In genomic region chr20:859661-860294, GRCh38 we compare ENCODE assay signal across 18 cellular contexts. TPM values are rescaled to one million over a fixed set of nuclear protein-coding genes. Genes with fewer than 3 reads are reported as not detected.
DNase-seq lines count a peak whose midpoint lies in the region; ATAC-seq, FAIRE-seq and TF ChIP-seq lines count a peak whose summit lies in the region.
"Had no signal": no experiment of that assay in that cellular context is flagged by ENCODE, and none has a peak within 500 bp of the region (broad histone marks: within the 10 kb centered on the region; RNA-seq: fewer than 3 reads in every experiment).

No MANE protein-coding gene starts in this region.

- H3K18ac ChIP-seq in IMR-90 (ENCODE audit: low read depth, low read length), result no peak overlapping the region

- TF ChIP-seq POLR2A in IMR-90 (IDR thresholded peaks at IDR 0.05; ENCODE audit: low read depth, low read length) (no peak), esophagus muscularis mucosa (IDR thresholded peaks at IDR 0.05; ENCODE audit: low read depth) (no peak)

- peak; percentile 15 to 25 for ATAC-seq in activated CD4-positive, CD25-positive, alpha-beta regulatory T cell treated with anti-CD3 and anti-CD28 coated beads, Interleukin-2, amount 50 U/mL, for 24 hours
- no peak for ATAC-seq in IMR-90 (ENCODE audit: low read depth)
- no peak for ATAC-seq in T-helper 17 cell
- no peak for ATAC-seq in CD4-positive, alpha-beta T cell (ENCODE audit: poor library complexity)
- ATAC-seq: GM23338 had no signal

- no peaks in the 10 kb centered on the region for H3K27me3 Mint-ChIP-seq in T-helper 17 cell
- no peaks in the 10 kb centered on the region for H3K27me3 Mint-ChIP-seq in CD4-positive, alpha-beta T cell
- H3K27me3 Mint-ChIP-seq: progenitor cell of endocrine pancreas had no signal

- H2BK15ac ChIP-seq in IMR-90 (ENCODE audit: low read depth, low read length), result no peak overlapping the region

- no peak for DNase-seq in activated CD4-positive, CD25-positive, alpha-beta regulatory T cell (lab: John Stamatoyannopoulos, UW)
- DNase-seq in IMR-90, result peak; percentile 12
- no peak for DNase-seq in T-helper 17 cell
- no peak for DNase-seq in keratinocyte (ENCODE audit: low read depth, low spot score)
- no peak for DNase-seq in NCI-H526 treated with DMSO at 0.1 percent for 48 hours (lab: John Stamatoyannopoulos, UW)
- no peak for DNase-seq in esophagus muscularis mucosa (ENCODE audit: extremely low spot score)
- no peak for DNase-seq in CD4-positive, alpha-beta T cell
- DNase-seq: activated effector memory CD4-positive, alpha-beta T cell treated with anti-CD3 and anti-CD28 coated beads, Interleukin-2, amount 50 U/mL, for 16 hours; caudate nucleus; DMS153; NCI-H1417 treated with DMSO at 0.1 percent for 48 hours; NCI-H524 treated with DMSO at 0.1 percent for 48 hours; stimulated activated CD4-positive, alpha-beta T cell treated with anti-CD3 and anti-CD28 coated beads, Interleukin-15, amount 100 ng/mL, for 24 hours had no signal

- H3K9me3 Mint-ChIP-seq in CD4-positive, alpha-beta T cell, result no peaks in the 10 kb centered on the region
- H3K9me3 Mint-ChIP-seq: GM23338 had no signal

- intact Hi-C loops in IMR-90 (cut with micrococcal nuclease), result no loop called here
- intact Hi-C loops in esophagus muscularis mucosa (cut with DNase I), result no loop called here
- intact Hi-C loops in CD4-positive, alpha-beta T cell (cut with DNase I, micrococcal nuclease), result no loop called here

- TF ChIP-seq CTCF in IMR-90 (conservative IDR thresholded peaks at IDR 0.05; ENCODE audit: low read depth, low read length) (0 out of 2 replicates have a peak, but pooled peaks have one; percentile 8), keratinocyte (optimal IDR thresholded peaks at IDR 0.05 in 1 of 3, IDR thresholded peaks at IDR 0.05 in 1 of 3, conservative IDR thresholded peaks at IDR 0.05 in 1 of 3; ENCODE audit: extremely low read depth in 1 of 3, insufficient read depth in 2 of 3, low read length in 3 of 3) (peak in 2 of 3 experiments; percentile 10 to 16), esophagus muscularis mucosa (IDR thresholded peaks at IDR 0.05) (no peak)
- TF ChIP-seq CTCF in CD4-positive, alpha-beta T cell (IDR thresholded peaks at IDR 0.05), result no peak

- no peak overlapping the region for H3K27ac ChIP-seq in IMR-90 (ENCODE audit: insufficient read depth, low read length)
- H3K27ac ChIP-seq in keratinocyte (ENCODE audit: control insufficient read depth, insufficient read depth, low read length), result no peak overlapping the region
- H3K27ac ChIP-seq in esophagus muscularis mucosa (replicated peaks in 1 of 4), result no peak overlapping the region
- H3K27ac ChIP-seq in CD4-positive, alpha-beta T cell (ENCODE audit: low read depth, low read length), result no peak overlapping the region

- FAIRE-seq in keratinocyte (lab: Jason Lieb, UNC), result peak; percentile 81
- FAIRE-seq: GM12892 had no signal

- H3K4me2 ChIP-seq in IMR-90 (ENCODE audit: low read depth, low read length), result no peak overlapping the region
- no peak overlapping the region for H3K4me2 ChIP-seq in keratinocyte (ENCODE audit: control insufficient read depth, extremely low read depth, insufficient read depth, low read depth, low read length)
- H3K4me2 ChIP-seq: GM23338 had no signal

- POLR2A ChIA-PET in IMR-90 (lab: Charles Lee; ENCODE audit: unreplicated experiment), result no interaction called here
- POLR2A ChIA-PET in CD4-positive, alpha-beta T cell (lab: Charles Lee), result no interaction called here

- H3K79me1 ChIP-seq in IMR-90 (ENCODE audit: low read depth in 1 of 2, low read length in 2 of 2), result 0 out of 4 replicates have a peak, but pooled peaks cover 0 to 4% of the 10 kb centered on the region in 2 experiments

- H3K36me3 Mint-ChIP-seq in T-helper 17 cell (ENCODE audit: low read depth), result no peaks in the 10 kb centered on the region
- H3K36me3 Mint-ChIP-seq in CD4-positive, alpha-beta T cell (ENCODE audit: low read depth), result no peaks in the 10 kb centered on the region

- H3K14ac ChIP-seq in IMR-90 (replicated peaks; ENCODE audit: low read depth, low read length), result no peak overlapping the region

- CTCF ChIA-PET in IMR-90 (lab: Yijun Ruan, JAX), result no interaction called here
- CTCF ChIA-PET in CD4-positive, alpha-beta T cell (lab: Charles Lee), result no interaction called here

- H3K9me3 ChIP-seq in IMR-90 (ENCODE audit: control insufficient read depth, insufficient read depth, low read length), result no peaks in the 10 kb centered on the region
- no peaks in the 10 kb centered on the region for H3K9me3 ChIP-seq in T-helper 17 cell (ENCODE audit: control insufficient read depth, low read length, poor library complexity, severe bottlenecking)
- H3K9me3 ChIP-seq in keratinocyte (ENCODE audit: control insufficient read depth, low read depth, low read length), result no peaks in the 10 kb centered on the region
- H3K9me3 ChIP-seq in esophagus muscularis mucosa, result no peaks in the 10 kb centered on the region
- H3K9me3 ChIP-seq in CD4-positive, alpha-beta T cell (ENCODE audit: control insufficient read depth, low read length), result no peaks in the 10 kb centered on the region

- no peak overlapping the region for H3K4me3 Mint-ChIP-seq in T-helper 17 cell
- H3K4me3 Mint-ChIP-seq in CD4-positive, alpha-beta T cell, result no peak overlapping the region
- H3K4me3 Mint-ChIP-seq: GM23338 had no signal

- H3K23ac ChIP-seq in IMR-90 (ENCODE audit: low read depth, low read length), result no peak overlapping the region

- no peaks in the 10 kb centered on the region for H4K20me1 ChIP-seq in IMR-90 (ENCODE audit: insufficient read depth, low read length)
- H4K20me1 ChIP-seq in keratinocyte (ENCODE audit: control insufficient read depth, extremely low read depth, insufficient read depth, low read length), result no peaks in the 10 kb centered on the region

- H3K36me3 ChIP-seq in IMR-90 (ENCODE audit: control insufficient read depth, insufficient read depth, low read length), result no peaks in the 10 kb centered on the region
- H3K36me3 ChIP-seq in keratinocyte (ENCODE audit: control insufficient read depth in 2 of 2, extremely low read depth in 1 of 2, insufficient read depth in 2 of 2, low read length in 2 of 2), result no peaks in the 10 kb centered on the region
- no peaks in the 10 kb centered on the region for H3K36me3 ChIP-seq in esophagus muscularis mucosa

- no peak for TF ChIP-seq RAD21 in IMR-90 (IDR thresholded peaks at IDR 0.05; ENCODE audit: low read length)

- H3K4ac ChIP-seq in IMR-90 (ENCODE audit: low read depth, low read length), result no peak overlapping the region

- H3K27me3 ChIP-seq in IMR-90 (ENCODE audit: control insufficient read depth, insufficient read depth, low read length), result 0 out of 2 replicates have a peak, but pooled peaks cover 2% of the 10 kb centered on the region
- no peaks in the 10 kb centered on the region for H3K27me3 ChIP-seq in keratinocyte (ENCODE audit: control insufficient read depth, extremely low read depth, insufficient read depth, low read length)
- no peaks in the 10 kb centered on the region for H3K27me3 ChIP-seq in esophagus muscularis mucosa
- no peaks in the 10 kb centered on the region for H3K27me3 ChIP-seq in CD4-positive, alpha-beta T cell (ENCODE audit: control insufficient read depth, insufficient read depth, low read length)

- no peak for TF ChIP-seq EP300 in esophagus muscularis mucosa (IDR thresholded peaks at IDR 0.05)

- BruUV-seq in IMR-90 (replicated peaks; lab: Mats Ljungman, UMichigan), result no TSS peak

- H2AFZ ChIP-seq in IMR-90 (replicated peaks; ENCODE audit: low read length, poor library complexity) (no peak overlapping the region), keratinocyte (ENCODE audit: control insufficient read depth, low read length) (no peak overlapping the region)
- H2AFZ ChIP-seq: GM23338 had no signal

- H2BK120ac ChIP-seq in IMR-90 (ENCODE audit: low read depth, low read length), result no peak overlapping the region

- in situ Hi-C loops in IMR-90 (cut with MboI; ENCODE audit: low sequenced_read_pairs), result no loop called here

- no peak overlapping the region for H4K8ac ChIP-seq in IMR-90 (ENCODE audit: low read depth in 2 of 2, low read length in 2 of 2)

- H2AK9ac ChIP-seq in IMR-90 (replicated peaks; ENCODE audit: low read depth, low read length, poor library complexity), result no peak overlapping the region

- H4K5ac ChIP-seq in IMR-90 (ENCODE audit: low read depth, low read length), result no peak overlapping the region

- peak overlapping the region; percentile 27 for H3K27ac Mint-ChIP-seq in T-helper 17 cell
- no peak overlapping the region for H3K27ac Mint-ChIP-seq in CD4-positive, alpha-beta T cell
- H3K27ac Mint-ChIP-seq: GM23338, progenitor cell of endocrine pancreas had no signal

- H3K4me3 ChIP-seq in IMR-90 (ENCODE audit: insufficient read depth, low read depth, low read length) (no peak overlapping the region), keratinocyte (ENCODE audit: control insufficient read depth in 2 of 3, extremely low read depth in 1 of 3, insufficient read depth in 2 of 3, low read depth in 1 of 3, low read length in 3 of 3) (no peak overlapping the region), esophagus muscularis mucosa (no peak overlapping the region)
- H3K4me3 ChIP-seq: GM23338 had no signal

- no peak overlapping the region for H2BK5ac ChIP-seq in IMR-90 (ENCODE audit: low read depth, low read length, poor library complexity, severe bottlenecking)

- H3K79me2 ChIP-seq in keratinocyte (ENCODE audit: control insufficient read depth, insufficient read depth, low read length), result no peaks in the 10 kb centered on the region

- no peak overlapping the region for H3K9ac ChIP-seq in IMR-90 (ENCODE audit: low read depth, low read length)
- no peak overlapping the region for H3K9ac ChIP-seq in keratinocyte (ENCODE audit: control insufficient read depth, extremely low read depth, insufficient read depth, low read length)

- H3K9me1 ChIP-seq in IMR-90 (ENCODE audit: insufficient read depth, low read length), result peaks cover 9% of the 10 kb centered on the region; the same call in 1 of the 2 replicates
- no peaks in the 10 kb centered on the region for H3K9me1 ChIP-seq in keratinocyte (ENCODE audit: control insufficient read depth, extremely low read depth, insufficient read depth, low read length)

- dilution Hi-C loops in IMR-90 (cut with HindIII; ENCODE audit: low sequenced_read_pairs, unreplicated experiment), result no loop called here
- dilution Hi-C loops in keratinocyte (cut with MboI; ENCODE audit: extremely low pct_ligation_motif_present, low sequenced_read_pairs), result no loop called here

- H4K91ac ChIP-seq in IMR-90 (ENCODE audit: insufficient read depth, low read depth, low read length), result no peak overlapping the region

- H2AK5ac ChIP-seq in IMR-90 (ENCODE audit: low read depth, low read length), result no peak overlapping the region

- no peak overlapping the region for H2BK20ac ChIP-seq in IMR-90 (ENCODE audit: low read depth, low read length)

- no peak overlapping the region for H3K56ac ChIP-seq in IMR-90 (ENCODE audit: extremely low read depth, insufficient read depth, low read length)

- 65% methylated on average over 2 of the region's 6 CpGs; no CpG with 5 or more reads in 1 of the 2 experiments for WGBS in IMR-90 (ENCODE audit: extremely low coverage in 2 of 2, insufficient read length in 1 of 2), 2 experiments
- WGBS in esophagus muscularis mucosa, result 46% methylated on average over 5 of the region's 6 CpGs

- H3K4me1 Mint-ChIP-seq in T-helper 17 cell, result peaks cover 32% of the 10 kb centered on the region
- H3K4me1 Mint-ChIP-seq in CD4-positive, alpha-beta T cell (ENCODE audit: low read depth), result peaks cover 33% of the 10 kb centered on the region

- H3K4me1 ChIP-seq in IMR-90 (ENCODE audit: control insufficient read depth, insufficient read depth, low read length) (peaks cover 3% of the 10 kb centered on the region), keratinocyte (ENCODE audit: control insufficient read depth, extremely low read depth, insufficient read depth, low read length) (peaks cover 62% of the 10 kb centered on the region), esophagus muscularis mucosa (no peaks in the 10 kb centered on the region)

RNA-seq across cellular contexts. Expression of gene FAM110A, which starts 26.3 kb away (rescaled TPM):
- 0.36 and 0.56 TPM in 2 replicates for total RNA-seq in IMR-90 (2012; rRNA removed)
- polyA plus RNA-seq in IMR-90 (2012; rRNA removed), result 3.6 and 4.7 TPM in 2 replicates
- 6.2 and 6.9 TPM in 2 replicates for polyA plus RNA-seq in IMR-90 (2012; cell fraction: cytosol; rRNA removed)
- 7.7 and 12.4 TPM in 2 replicates for polyA plus RNA-seq in IMR-90 (2012; cell fraction: nucleus; rRNA removed; ENCODE audit: low replicate concordance)
- total RNA-seq in T-helper 17 cell, result 10 to 100 TPM; 14.1 to 35.1 TPM
- polyA plus RNA-seq in keratinocyte, result 12.3 to 15.5 TPM (median 13.2 TPM) in 3 replicates
- polyA plus RNA-seq in keratinocyte (2011; ENCODE audit: low read depth), result 14.3 TPM
- polyA plus RNA-seq in keratinocyte (2011; cell fraction: cytosol; rRNA removed), result 10.4 and 20.6 TPM in 2 replicates
- polyA plus RNA-seq in keratinocyte (2011; cell fraction: nucleus; rRNA removed), result 29.0 and 34.2 TPM in 2 replicates
- polyA plus RNA-seq in keratinocyte (2012; ENCODE audit: low replicate concordance), result 16.3 and 19.3 TPM in 2 replicates
- polyA minus RNA-seq in keratinocyte, result 6.5 to 16.2 TPM (median 7.3 TPM) in 3 replicates
- polyA minus RNA-seq in keratinocyte (2011; cell fraction: cytosol; rRNA and poly(A)+ RNA removed), result 18.2 TPM
- polyA minus RNA-seq in keratinocyte (2011; cell fraction: nucleus; rRNA and poly(A)+ RNA removed), result 6.3 and 7.7 TPM in 2 replicates
- 1 to 10 TPM; 2.0 to 4.4 (median 3.2) TPM for total RNA-seq in esophagus muscularis mucosa
- total RNA-seq in CD4-positive, alpha-beta T cell, result 1 to 10 TPM; 4.5 to 4.8 TPM

RNA-seq across cellular contexts. Expression of gene ANGPT4, which starts 56.4 kb away (rescaled TPM):
- not detected in 2 replicates for total RNA-seq in IMR-90 (2012; rRNA removed)
- not detected in 2 replicates for polyA plus RNA-seq in IMR-90 (2012; rRNA removed)
- not detected in 2 replicates for polyA plus RNA-seq in IMR-90 (2012; cell fraction: cytosol; rRNA removed)
- polyA plus RNA-seq in IMR-90 (2012; cell fraction: nucleus; rRNA removed; ENCODE audit: low replicate concordance), result 0.01 TPM in 1 of 2 replicates, not detected in the other
- not detected for total RNA-seq in T-helper 17 cell
- polyA plus RNA-seq in keratinocyte, result not detected in 3 replicates
- not detected for polyA plus RNA-seq in keratinocyte (2011; ENCODE audit: low read depth)
- polyA plus RNA-seq in keratinocyte (2011; cell fraction: cytosol; rRNA removed), result not detected in 2 replicates
- not detected in 2 replicates for polyA plus RNA-seq in keratinocyte (2011; cell fraction: nucleus; rRNA removed)
- polyA plus RNA-seq in keratinocyte (2012; ENCODE audit: low replicate concordance), result 0.02 TPM in 1 of 2 replicates, not detected in the other
- polyA minus RNA-seq in keratinocyte, result not detected in 3 replicates
- not detected for polyA minus RNA-seq in keratinocyte (2011; cell fraction: cytosol; rRNA and poly(A)+ RNA removed)
- polyA minus RNA-seq in keratinocyte (2011; cell fraction: nucleus; rRNA and poly(A)+ RNA removed), result not detected in 2 replicates
- under 1 TPM in 3 of 4 donors, not detected in 1; under 0.01 to 0.46 (median 0.13) TPM for total RNA-seq in esophagus muscularis mucosa
- not detected for total RNA-seq in CD4-positive, alpha-beta T cell
- total RNA-seq: A673, progenitor cell of endocrine pancreas had no signal
- polyA plus RNA-seq: GM23338 had no signal

Comparison
In these comparisons a context has a peak if more than half of its experiments do, and no peak if none do; other contexts are left out.
1. ATAC-seq: peak in activated CD4-positive, CD25-positive, alpha-beta regulatory T cell treated with anti-CD3 and anti-CD28 coated beads, Interleukin-2, amount 50 U/mL, for 24 hours (2 of 2); none in IMR-90 (single experiment), T-helper 17 cell (single experiment) and CD4-positive, alpha-beta T cell (single experiment).
2. CTCF ChIP-seq: peak in IMR-90 (single experiment) and keratinocyte (2 of 3); none in esophagus muscularis mucosa (0 of 3) and CD4-positive, alpha-beta T cell (single experiment).